ENCODE assay signal across 25 cellular contexts in the genomic region with DNA sequence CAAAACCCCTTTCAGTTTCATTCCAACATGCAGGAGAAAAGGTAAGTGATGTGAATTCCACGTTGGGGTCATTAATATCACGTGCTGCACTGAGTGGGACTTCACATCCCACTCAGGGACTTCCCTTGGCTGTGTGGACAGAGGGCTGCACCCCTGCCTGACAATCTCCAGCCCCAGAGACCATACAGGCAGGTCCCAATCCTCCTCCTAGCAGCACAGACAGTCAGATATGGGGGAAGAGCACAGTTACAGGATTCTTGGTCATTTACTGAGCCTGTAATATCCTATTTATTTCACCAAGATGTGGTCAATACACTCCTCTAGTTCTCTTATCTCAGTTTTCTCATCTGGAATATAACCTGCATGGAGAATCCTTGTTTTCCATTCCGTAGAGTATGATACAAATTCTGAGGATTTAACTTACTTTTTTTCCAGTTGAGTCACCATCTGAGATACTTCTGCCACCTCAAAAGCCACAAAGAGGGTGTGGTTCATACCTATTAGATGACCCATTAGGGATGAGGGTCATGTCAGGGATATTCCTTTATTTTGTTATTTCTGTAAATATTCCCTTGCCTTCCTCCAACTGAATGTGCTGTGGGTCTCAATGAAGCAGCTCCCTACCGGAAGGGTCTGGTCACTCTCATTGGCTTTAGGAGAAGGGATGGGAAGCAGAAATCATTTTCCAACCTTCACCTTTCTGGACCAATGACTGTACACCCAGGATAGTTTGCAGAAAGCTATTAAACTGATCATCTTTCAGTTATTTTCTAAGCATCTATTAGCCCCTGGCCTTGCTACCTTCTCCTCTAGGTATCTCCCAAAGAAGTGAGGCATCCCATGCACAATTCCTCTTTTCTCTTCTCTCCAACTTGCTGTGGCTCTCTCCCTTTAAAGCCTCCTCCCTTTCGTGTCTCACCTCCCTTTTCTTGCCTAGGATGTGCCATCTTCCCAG. TPM values are rescaled to one million over a fixed set of nuclear protein-coding genes. Genes with fewer than 3 reads are reported as not detected.
A peak's percentile ranks its signal among the peaks of the same experiment; 100 is the strongest.
DNase-seq lines count a peak whose midpoint lies in the region; ATAC-seq and TF ChIP-seq lines count a peak whose summit lies in the region.
"Had no signal": no experiment of that assay in that cellular context is flagged by ENCODE, and none has a peak within 500 bp of the region (broad histone marks: within the 10 kb centered on the region; RNA-seq: fewer than 3 reads in every experiment).

No MANE protein-coding gene starts in this region.

- H3K36me3 Mint-ChIP-seq in MCF 10A (ENCODE audit: insufficient read depth, unreplicated experiment) = no peaks in the 10 kb centered on the region
- H3K36me3 Mint-ChIP-seq: CD14-positive monocyte, T-cell had no signal

- ATAC-seq in foreskin keratinocyte = peak; percentile 93
- no peak for ATAC-seq in GM19328 (IDR thresholded peaks at IDR 0.05; ENCODE audit: unreplicated experiment)
- ATAC-seq in HG03432 (IDR thresholded peaks at IDR 0.05; ENCODE audit: unreplicated experiment) = no peak
- ATAC-seq: esophagus mucosa; gastroesophageal sphincter; GM23338; stimulated activated naive CD8-positive, alpha-beta T cell treated with anti-CD3 and anti-CD28 coated beads, Interleukin-15, amount 100 ng/mL, for 72 hours; T-cell had no signal

- H3K36me3 ChIP-seq in mammary epithelial cell (ENCODE audit: insufficient read depth, low read length) = no peaks in the 10 kb centered on the region
- H3K36me3 ChIP-seq: gastroesophageal sphincter, transverse colon had no signal

- H3K4me1 Mint-ChIP-seq in MCF 10A (ENCODE audit: insufficient read depth, unreplicated experiment) = no peaks in the 10 kb centered on the region
- H3K4me1 Mint-ChIP-seq: CD14-positive monocyte; central memory CD8-positive, alpha-beta T cell; neural crest cell; stimulated activated naive CD8-positive, alpha-beta T cell treated with anti-CD3 and anti-CD28 coated beads, Interleukin-15, amount 100 ng/mL, for 72 hours; T-cell had no signal

- peak overlapping the region; percentile 49 for H3K4me2 ChIP-seq in mammary epithelial cell (ENCODE audit: insufficient read depth, low read depth, low read length)
- H3K4me2 ChIP-seq: GM23338 had no signal

- no peaks in the 10 kb centered on the region for H3K9me3 ChIP-seq in mammary epithelial cell (replicated peaks; ENCODE audit: insufficient read depth, low read length)
- H3K9me3 ChIP-seq: gastroesophageal sphincter, transverse colon had no signal

- 100% methylated on average over 4 of the region's 5 CpGs for WGBS in mammary epithelial cell (ENCODE audit: low coverage, missing lambda C conversion rate)

- no peak overlapping the region for H3K4me3 Mint-ChIP-seq in MCF 10A (ENCODE audit: unreplicated experiment)
- H3K4me3 Mint-ChIP-seq: CD14-positive monocyte; central memory CD8-positive, alpha-beta T cell; GM23338; neural crest cell; stimulated activated naive CD8-positive, alpha-beta T cell treated with anti-CD3 and anti-CD28 coated beads, Interleukin-15, amount 100 ng/mL, for 72 hours; T-cell had no signal

- H2AFZ ChIP-seq in mammary epithelial cell (ENCODE audit: low read depth, low read length) = no peak overlapping the region
- H2AFZ ChIP-seq: GM23338 had no signal

- no peak overlapping the region for H3K9ac ChIP-seq in mammary epithelial cell (ENCODE audit: insufficient read depth, low read length)

- no peaks in the 10 kb centered on the region for H3K27me3 ChIP-seq in mammary epithelial cell (ENCODE audit: insufficient read depth, low read length)
- H3K27me3 ChIP-seq in foreskin keratinocyte = peaks cover 14% of the 10 kb centered on the region
- H3K27me3 ChIP-seq: transverse colon had no signal

- in situ Hi-C loops in mammary epithelial cell (cut with MboI; ENCODE audit: low sequenced_read_pairs in 2 of 2) = no loop called here

- no peak for TF ChIP-seq CTCF in mammary epithelial cell (conservative IDR thresholded peaks at IDR 0.05 in 1 of 2, IDR thresholded peaks at IDR 0.05 in 1 of 2; ENCODE audit: extremely low read depth in 1 of 2, insufficient read depth in 1 of 2, low read depth in 1 of 2, low read length in 2 of 2)
- no peak for TF ChIP-seq CTCF in MCF 10A (IDR thresholded peaks at IDR 0.05; ENCODE audit: unreplicated experiment)
- TF ChIP-seq CTCF in foreskin keratinocyte (conservative IDR thresholded peaks at IDR 0.05) = no peak

- CTCF ChIA-PET in mammary epithelial cell (lab: Charles Lee; ENCODE audit: low non-redundant PET) (no interaction called here), MCF 10A (lab: Yijun Ruan, JAX) (no interaction called here)

- H3K4me1 ChIP-seq in mammary epithelial cell (ENCODE audit: insufficient read depth, low read length) = peaks cover 15% of the 10 kb centered on the region
- peaks cover 10% of the 10 kb centered on the region for H3K4me1 ChIP-seq in foreskin keratinocyte
- H3K4me1 ChIP-seq: gastroesophageal sphincter, transverse colon had no signal

- H3K4me3 ChIP-seq in mammary epithelial cell (replicated peaks in 1 of 3; ENCODE audit: insufficient read depth in 1 of 3, low read depth in 2 of 3, low read length in 3 of 3) = no peak overlapping the region
- H3K4me3 ChIP-seq: gastroesophageal sphincter, GM23338, transverse colon had no signal

- BruUV-seq in mammary epithelial cell (replicated peaks; lab: Mats Ljungman, UMichigan) (no TSS peak), MCF 10A (replicated peaks; lab: Mats Ljungman, UMichigan) (no TSS peak)

- no peaks in the 10 kb centered on the region for H3K79me2 ChIP-seq in mammary epithelial cell (ENCODE audit: insufficient read depth, low read length)

- H3K9me3 Mint-ChIP-seq in MCF 10A (ENCODE audit: unreplicated experiment) = peaks cover 54% of the 10 kb centered on the region
- H3K9me3 Mint-ChIP-seq: central memory CD8-positive, alpha-beta T cell; GM23338 had no signal

- dilution Hi-C loops in mammary epithelial cell (cut with HindIII; ENCODE audit: low sequenced_read_pairs) = no loop called here

- H3K27ac ChIP-seq in mammary epithelial cell (ENCODE audit: insufficient read depth, low read depth, low read length) (no peak overlapping the region), foreskin keratinocyte (no peak overlapping the region)
- H3K27ac ChIP-seq: gastroesophageal sphincter, transverse colon had no signal

- H3K27me3 Mint-ChIP-seq in MCF 10A (ENCODE audit: insufficient read depth, unreplicated experiment) = no peaks in the 10 kb centered on the region
- H3K27me3 Mint-ChIP-seq: stimulated activated naive CD8-positive, alpha-beta T cell treated with anti-CD3 and anti-CD28 coated beads, Interleukin-15, amount 100 ng/mL, for 72 hours had no signal

- no peak overlapping the region for H3K27ac Mint-ChIP-seq in MCF 10A (ENCODE audit: low read depth, unreplicated experiment)
- H3K27ac Mint-ChIP-seq: CD14-positive monocyte; GM23338; stimulated activated naive CD8-positive, alpha-beta T cell treated with anti-CD3 and anti-CD28 coated beads, Interleukin-15, amount 100 ng/mL, for 72 hours; T-cell had no signal

- POLR2A ChIA-PET in MCF 10A (lab: Yijun Ruan, JAX) = no interaction called here

- no peaks in the 10 kb centered on the region for H4K20me1 ChIP-seq in mammary epithelial cell (ENCODE audit: insufficient read depth, low read length)

- intact Hi-C loops in mammary epithelial cell (cut with micrococcal nuclease) (no loop called here), MCF 10A (cut with micrococcal nuclease) (no loop called here)

- peak; percentile 71 for DNase-seq in mammary epithelial cell
- no peak for DNase-seq in MCF 10A (ENCODE audit: unreplicated experiment)
- DNase-seq in M059J (ENCODE audit: low read depth) = peak; percentile 81
- peak; percentile 63 to 82 for DNase-seq in foreskin keratinocyte
- no peak for DNase-seq in HuH-7.5 (ENCODE audit: low spot score)
- no peak for DNase-seq in NCI-H82 (lab: John Stamatoyannopoulos, UW)
- DNase-seq: 8988T; activated CD4-positive, alpha-beta T cell treated with anti-CD3 and anti-CD28 coated beads for 4 hours; activated naive CD4-positive, alpha-beta T cell treated with anti-CD3 and anti-CD28 coated beads, Interleukin-2, amount 50 U/mL, for 16 hours; anterior cingulate cortex; NCI-H1417 treated with DMSO at 0.1 percent for 48 hours; NCI-H526; SHP77; stimulated activated CD4-positive, alpha-beta T cell treated with anti-CD3 and anti-CD28 coated beads, Interleukin-4, amount 100 ng/mL, for 24 hours; stimulated activated naive CD8-positive, alpha-beta T cell treated with anti-CD3 and anti-CD28 coated beads, Interleukin-15, amount 100 ng/mL, for 72 hours; T-cell; transverse colon had no signal

RNA-seq across cellular contexts. Expression of a gene that starts 43.0 kb away (rescaled TPM):
- not detected for total RNA-seq in mammary epithelial cell
- not detected for polyA plus RNA-seq in mammary epithelial cell
- polyA minus RNA-seq in mammary epithelial cell = not detected
- total RNA-seq in MCF 10A (2022) = not detected in 2 replicates
- total RNA-seq in M059J (2014; rRNA removed; shearing (Covaris generic)) = 1.5 and 1.7 TPM in 2 replicates
- total RNA-seq in foreskin keratinocyte = not detected in 2 replicates
- not detected in 2 replicates for polyA plus RNA-seq in foreskin keratinocyte
- total RNA-seq: GM23338, T-cell had no signal
- polyA plus RNA-seq: CD14-positive monocyte had no signal

Comparison
In these comparisons a context has a peak if more than half of its experiments do, and no peak if none do; other contexts are left out.
1. DNase-seq: peak in mammary epithelial cell (single experiment), M059J (single experiment) and foreskin keratinocyte (2 of 2); none in MCF 10A (single experiment), HuH-7.5 (single experiment) and NCI-H82 (single experiment).